In the genomic region with DNA sequence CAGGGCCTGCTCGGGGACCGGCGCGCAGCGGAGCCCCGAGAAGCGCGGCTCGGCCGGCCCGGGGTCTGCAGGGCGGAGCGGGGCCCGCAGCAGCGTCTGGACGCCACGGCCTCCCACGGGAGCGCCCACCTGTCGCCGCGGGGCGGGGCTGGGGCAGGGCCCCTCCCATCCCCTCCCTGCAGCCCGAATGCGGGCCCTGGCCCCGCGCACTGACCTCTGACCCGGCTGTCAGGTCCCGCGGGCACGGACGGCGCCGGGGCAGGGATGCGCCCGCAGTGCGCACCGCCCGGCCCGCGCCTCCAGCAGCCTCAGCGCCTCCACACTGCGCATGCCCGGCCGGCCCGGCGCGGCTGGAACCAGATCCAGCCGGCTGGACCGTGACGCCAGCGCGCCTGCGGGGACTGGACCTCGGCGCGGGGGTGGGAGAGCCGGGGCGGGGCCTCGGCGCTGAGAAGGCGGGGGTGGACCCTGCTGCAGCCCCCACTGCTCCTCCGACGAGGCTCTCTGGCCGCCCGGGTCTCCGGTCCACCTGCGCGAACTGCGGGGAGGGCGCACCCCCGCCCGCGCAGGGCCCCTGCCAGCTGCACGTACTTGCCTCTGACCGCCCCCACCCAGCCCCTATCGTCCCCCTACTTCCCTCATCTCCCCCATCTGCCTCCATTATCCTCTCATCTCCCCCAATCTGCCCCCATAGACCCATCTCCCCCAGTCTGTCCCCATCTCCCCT, we compare ENCODE assay signal across 8 cellular contexts. TPM values are rescaled to one million over a fixed set of nuclear protein-coding genes. Genes with fewer than 3 reads are reported as not detected.
DNase-seq lines count a peak whose midpoint lies in the region; ATAC-seq, FAIRE-seq and TF ChIP-seq lines count a peak whose summit lies in the region.

No MANE protein-coding gene starts in this region.

- H3K9ac ChIP-seq in K562 (ENCODE audit: insufficient read depth in 1 of 2, low read depth in 2 of 2, low read length in 2 of 2): peak overlapping the region; percentile 70 to 94; a peak in 3 of 4 replicates

- peak overlapping the region; percentile 85 for H3K4me2 ChIP-seq in K562 (ENCODE audit: insufficient read depth, low read length)

- no peaks in the 10 kb centered on the region for H3K27me3 ChIP-seq in K562 (ENCODE audit: control insufficient read depth in 2 of 2, insufficient read depth in 2 of 2, low read length in 2 of 2)
- H3K27me3 ChIP-seq in iPS DF 6.9 (ENCODE audit: control insufficient read depth, insufficient read depth, low read length): no peaks in the 10 kb centered on the region

- H3K79me2 ChIP-seq in K562 (ENCODE audit: control insufficient read depth, insufficient read depth, low read length): peaks cover 60% of the 10 kb centered on the region

- H3K36me3 ChIP-seq in K562 (ENCODE audit: control insufficient read depth, insufficient read depth, low read length): peaks cover 23% of the 10 kb centered on the region; the same call in 2 of the 3 replicates
- no peaks in the 10 kb centered on the region for H3K36me3 ChIP-seq in iPS DF 6.9 (ENCODE audit: control insufficient read depth, insufficient read depth, low read length)

- H3K9me1 ChIP-seq in K562 (ENCODE audit: control insufficient read depth, insufficient read depth, low read length): no peaks in the 10 kb centered on the region

- POLR2A ChIA-PET in K562 (lab: Yijun Ruan, JAX): interaction anchor here (0.6 to 1.8 kb wide), 5 partner anchors 10 to 35 kb away, joined by 3 to 13 read pairs (median 4); no protein-coding TSS in a partner anchor

- TF ChIP-seq POLR2A in GM10847 (IDR thresholded peaks at IDR 0.05; ENCODE audit: extremely low read depth, insufficient read length) (peak; percentile 68), K562 (conservative IDR thresholded peaks at IDR 0.05) (no peak)

- no TSS peak for BruUV-seq in K562 (replicated peaks; lab: Mats Ljungman, UMichigan)

- peaks cover 13 to 82% of the 10 kb centered on the region in 2 experiments for H3K4me1 ChIP-seq in K562 (replicated peaks in 1 of 2; ENCODE audit: control insufficient read depth in 2 of 2, insufficient read depth in 2 of 2, low read length in 2 of 2)
- H3K4me1 ChIP-seq in iPS DF 6.9 (ENCODE audit: control insufficient read depth, insufficient read depth, low read length): no peaks in the 10 kb centered on the region; the same call in 1 of the 2 replicates

- TF ChIP-seq CTCF in HFF-Myc (IDR thresholded peaks at IDR 0.05; ENCODE audit: low read depth, low read length, missing control alignments) (no peak), K562 (IDR thresholded peaks at IDR 0.05 in 2 of 3, conservative IDR thresholded peaks at IDR 0.05 in 1 of 3; ENCODE audit: insufficient read depth in 2 of 3, low read depth in 1 of 3, low read length in 3 of 3) (no peak)

- TF ChIP-seq RAD21 in K562 (CRISPR knock-in tag; conservative IDR thresholded peaks at IDR 0.05 in 1 of 2, IDR thresholded peaks at IDR 0.05 in 1 of 2): no peak

- intact Hi-C loops in K562 (cut with micrococcal nuclease) (no loop called here), sciatic nerve (cut with DNase I) (no loop called here)

- peak overlapping the region; percentile 88 for H3K27ac ChIP-seq in K562 (ENCODE audit: extremely low read depth, low read depth, low read length)
- H3K27ac ChIP-seq in iPS DF 6.9 (ENCODE audit: low read length): no peak overlapping the region

- CTCF ChIA-PET in K562 (lab: Yijun Ruan, JAX; ENCODE audit: low intra/inter-chr PET ratio): interaction anchor here (1.0 kb wide), 1 partner anchor 35 kb away, joined by 4 read pairs; no protein-coding TSS in a partner anchor

- in situ Hi-C loops in K562 (cut with MboI): loop anchor here (5.0 kb wide), 1 partner anchor 36 kb away; no protein-coding TSS in a partner anchor

- H3K4me3 ChIP-seq in HFF-Myc (replicated peaks; ENCODE audit: low read depth, low read length): peak overlapping the region; percentile 59
- peak overlapping the region; percentile 72 for H3K4me3 ChIP-seq in K562
- H3K4me3 ChIP-seq in iPS DF 6.9 (ENCODE audit: low read length): peak overlapping the region; percentile 57

- 0% methylated on average over 19 of the region's 77 CpGs for WGBS in K562 (ENCODE audit: insufficient coverage, low coverage, missing lambda C conversion rate)
- WGBS in iPS DF 6.9 (ENCODE audit: insufficient coverage, insufficient read length): no CpG with 5 or more reads among the region's 77 CpGs

- peak overlapping the region; percentile 48; the same call in 1 of the 2 replicates for H2AFZ ChIP-seq in K562 (ENCODE audit: low read depth, low read length)

- H3K9me3 ChIP-seq in K562 (replicated peaks; ENCODE audit: control insufficient read depth, insufficient read depth, low read depth, low read length) (no peaks in the 10 kb centered on the region), iPS DF 6.9 (ENCODE audit: control insufficient read depth, insufficient read depth, low read length) (no peaks in the 10 kb centered on the region)

- peak; percentile 86 for FAIRE-seq in K562 (lab: Jason Lieb, UNC)

- no peak for TF ChIP-seq EP300 in K562 (IDR thresholded peaks at IDR 0.05; ENCODE audit: low read length)

- H4K20me1 ChIP-seq in K562 (replicated peaks; ENCODE audit: control insufficient read depth, insufficient read depth, low read length): peaks cover 8% of the 10 kb centered on the region; the same call in 1 of the 2 replicates

- peak; percentile 94 for ATAC-seq in K562
- peak; percentile 94 for ATAC-seq in sciatic nerve

- DNase-seq in HFF-Myc (ENCODE audit: extremely low read depth, low read depth) (peak; percentile 62), NCI-H1048 (lab: John Stamatoyannopoulos, UW) (peak; percentile 68), T-helper 22 cell (ENCODE audit: low read depth) (peak; percentile 65), K562 (ENCODE audit: extremely low read depth in 1 of 4, low spot score in 3 of 4) (peak; percentile 94 to 98 (median 97)), iPS DF 6.9 (ENCODE audit: low read depth, low spot score) (peak; percentile 27), sciatic nerve (ENCODE audit: low spot score) (peak; percentile 96), NCI-H510A treated with DMSO at 0.1 percent for 48 hours (lab: John Stamatoyannopoulos, UW) (no peak)

RNA-seq across cellular contexts. Expression of a gene that starts 16.1 kb away (rescaled TPM):
- 8.9 and 13.9 TPM in 2 replicates for total RNA-seq in K562 (2011; cell fraction: chromatin; rRNA removed; ENCODE audit: low replicate concordance)
- total RNA-seq in K562 (2011; cell fraction: nucleolus; rRNA removed): 11.3 and 14.1 TPM in 2 replicates
- 6.3 and 7.0 TPM in 2 replicates for total RNA-seq in K562 (2011; cell fraction: nucleoplasm; rRNA removed)
- total RNA-seq in K562 (2014; rRNA removed): 0.41 and 1.3 TPM in 2 replicates
- 0.22 and 0.45 TPM in 2 replicates for total RNA-seq in K562 (2014; rRNA removed; fragmentation: Illumina TruSeq; extraction: Trizol)
- total RNA-seq in K562 (2015; rRNA removed; fragmentation: Illumina TruSeq; extraction: Trizol): 0.40 and 0.68 TPM in 2 replicates
- total RNA-seq in K562 (2021): 1.9 and 2.6 TPM in 2 replicates
- 2.5 and 3.6 TPM in 2 replicates for polyA plus RNA-seq in K562 (2011; rRNA removed)
- polyA plus RNA-seq in K562 (2011; cell fraction: cytosol; rRNA removed): 2.5 and 8.6 TPM in 2 replicates
- 2.9 TPM in 2 replicates for polyA plus RNA-seq in K562 (2011; cell fraction: nucleus; rRNA removed)
- 1.8 and 2.2 TPM in 2 replicates for polyA plus RNA-seq in K562 (2012)
- polyA plus RNA-seq in K562 (2014; fragmentation: Illumina TruSeq; extraction: Trizol): 0.46 and 0.64 TPM in 2 replicates
- polyA plus RNA-seq in K562 (2014; fragmentation: Nextera tagmentation; extraction: Ambion mirVana): not detected
- 0.67 and 1.8 TPM in 2 replicates for polyA plus RNA-seq in K562 (2014; rRNA removed)
- 1.3 and 4.1 TPM in 2 replicates for polyA minus RNA-seq in K562 (2011; rRNA and poly(A)+ RNA removed)
- polyA minus RNA-seq in K562 (2011; cell fraction: cytosol; rRNA and poly(A)+ RNA removed): 1.9 and 2.6 TPM in 2 replicates
- 5.8 and 6.2 TPM in 2 replicates for polyA minus RNA-seq in K562 (2011; cell fraction: nucleus; rRNA and poly(A)+ RNA removed)
- 50.5 TPM for total RNA-seq in sciatic nerve

RNA-seq across cellular contexts. Expression of a gene that starts 45.2 kb away (rescaled TPM):
- total RNA-seq in K562 (2011; cell fraction: chromatin; rRNA removed; ENCODE audit: low replicate concordance): not detected in 2 replicates
- total RNA-seq in K562 (2011; cell fraction: nucleolus; rRNA removed): not detected in 2 replicates
- not detected in 2 replicates for total RNA-seq in K562 (2011; cell fraction: nucleoplasm; rRNA removed)
- total RNA-seq in K562 (2014; rRNA removed) (not detected in 2 replicates), K562 (2014; rRNA removed; fragmentation: Illumina TruSeq; extraction: Trizol) (not detected in 2 replicates), K562 (2015; rRNA removed; fragmentation: Illumina TruSeq; extraction: Trizol) (not detected in 2 replicates), K562 (2021) (not detected in 2 replicates), sciatic nerve (1.6 TPM)
- polyA plus RNA-seq in K562 (2011; rRNA removed) (not detected in 2 replicates), K562 (2014; fragmentation: Illumina TruSeq; extraction: Trizol) (not detected in 2 replicates), K562 (2014; fragmentation: Nextera tagmentation; extraction: Ambion mirVana) (not detected), K562 (2014; rRNA removed) (0.07 TPM in 1 of 2 replicates, not detected in the other)
- not detected in 2 replicates for polyA plus RNA-seq in K562 (2011; cell fraction: cytosol; rRNA removed)
- polyA plus RNA-seq in K562 (2011; cell fraction: nucleus; rRNA removed): not detected in 2 replicates
- 0.14 TPM in 1 of 2 replicates, not detected in the other for polyA plus RNA-seq in K562 (2012)
- not detected in 2 replicates for polyA minus RNA-seq in K562 (2011; rRNA and poly(A)+ RNA removed)
- polyA minus RNA-seq in K562 (2011; cell fraction: cytosol; rRNA and poly(A)+ RNA removed): not detected in 2 replicates
- polyA minus RNA-seq in K562 (2011; cell fraction: nucleus; rRNA and poly(A)+ RNA removed): not detected in 2 replicates

RNA-seq across cellular contexts. Expression of a gene that starts 52.9 kb away (rescaled TPM):
- total RNA-seq in K562 (2011; cell fraction: chromatin; rRNA removed; ENCODE audit: low replicate concordance): 75.3 and 83.0 TPM in 2 replicates
- 39.2 and 42.0 TPM in 2 replicates for total RNA-seq in K562 (2011; cell fraction: nucleolus; rRNA removed)
- 67.4 and 75.2 TPM in 2 replicates for total RNA-seq in K562 (2011; cell fraction: nucleoplasm; rRNA removed)
- total RNA-seq in K562 (2014; rRNA removed): 7.9 and 11.7 TPM in 2 replicates
- total RNA-seq in K562 (2014; rRNA removed; fragmentation: Illumina TruSeq; extraction: Trizol): 9.8 and 11.9 TPM in 2 replicates
- 8.6 and 9.4 TPM in 2 replicates for total RNA-seq in K562 (2015; rRNA removed; fragmentation: Illumina TruSeq; extraction: Trizol)
- total RNA-seq in K562 (2021): 10.2 and 10.5 TPM in 2 replicates
- polyA plus RNA-seq in K562 (2011; rRNA removed): 7.3 and 8.1 TPM in 2 replicates
- 5.8 and 6.1 TPM in 2 replicates for polyA plus RNA-seq in K562 (2011; cell fraction: cytosol; rRNA removed)
- polyA plus RNA-seq in K562 (2011; cell fraction: nucleus; rRNA removed): 12.8 and 14.3 TPM in 2 replicates
- polyA plus RNA-seq in K562 (2012): 8.1 and 9.5 TPM in 2 replicates
- polyA plus RNA-seq in K562 (2014; fragmentation: Illumina TruSeq; extraction: Trizol): 6.0 and 6.1 TPM in 2 replicates
- polyA plus RNA-seq in K562 (2014; fragmentation: Nextera tagmentation; extraction: Ambion mirVana): 1 to 10 TPM; 5.2 to 5.9 TPM
- 10.4 and 11.1 TPM in 2 replicates for polyA plus RNA-seq in K562 (2014; rRNA removed)
- 11.5 and 14.7 TPM in 2 replicates for polyA minus RNA-seq in K562 (2011; rRNA and poly(A)+ RNA removed)
- 1.1 and 2.5 TPM in 2 replicates for polyA minus RNA-seq in K562 (2011; cell fraction: cytosol; rRNA and poly(A)+ RNA removed)
- polyA minus RNA-seq in K562 (2011; cell fraction: nucleus; rRNA and poly(A)+ RNA removed): 11.0 and 17.1 TPM in 2 replicates
- total RNA-seq in sciatic nerve: 18.3 TPM

RNA-seq across cellular contexts. Expression of a gene that starts 59.7 kb away (rescaled TPM):
- total RNA-seq in K562 (2011; cell fraction: chromatin; rRNA removed; ENCODE audit: low replicate concordance): 0.18 and 0.28 TPM in 2 replicates
- 0.17 TPM in 1 of 2 replicates, not detected in the other for total RNA-seq in K562 (2011; cell fraction: nucleolus; rRNA removed)
- total RNA-seq in K562 (2011; cell fraction: nucleoplasm; rRNA removed): not detected in 2 replicates
- 0.08 and 0.09 TPM in 2 replicates for total RNA-seq in K562 (2014; rRNA removed)
- total RNA-seq in K562 (2014; rRNA removed; fragmentation: Illumina TruSeq; extraction: Trizol): not detected in 2 replicates
- 0.04 TPM in 1 of 2 replicates, not detected in the other for total RNA-seq in K562 (2015; rRNA removed; fragmentation: Illumina TruSeq; extraction: Trizol)
- 0.11 TPM in 1 of 2 replicates, not detected in the other for total RNA-seq in K562 (2021)
- polyA plus RNA-seq in K562 (2011; rRNA removed): 0.08 and 0.14 TPM in 2 replicates
- 0.03 and 0.19 TPM in 2 replicates for polyA plus RNA-seq in K562 (2011; cell fraction: cytosol; rRNA removed)
- 0.09 TPM in 1 of 2 replicates, not detected in the other for polyA plus RNA-seq in K562 (2011; cell fraction: nucleus; rRNA removed)
- 0.18 and 0.21 TPM in 2 replicates for polyA plus RNA-seq in K562 (2012)
- not detected in 2 replicates for polyA plus RNA-seq in K562 (2014; fragmentation: Illumina TruSeq; extraction: Trizol)
- not detected for polyA plus RNA-seq in K562 (2014; fragmentation: Nextera tagmentation; extraction: Ambion mirVana)
- not detected in 2 replicates for polyA plus RNA-seq in K562 (2014; rRNA removed)
- polyA minus RNA-seq in K562 (2011; rRNA and poly(A)+ RNA removed): 0.36 TPM in 1 of 2 replicates, not detected in the other
- polyA minus RNA-seq in K562 (2011; cell fraction: cytosol; rRNA and poly(A)+ RNA removed): not detected in 2 replicates
- polyA minus RNA-seq in K562 (2011; cell fraction: nucleus; rRNA and poly(A)+ RNA removed): 0.13 TPM in 1 of 2 replicates, not detected in the other
- total RNA-seq in sciatic nerve: 11.1 TPM
